8 cellular contexts compared by ENCODE assay signal in the genomic region with DNA sequence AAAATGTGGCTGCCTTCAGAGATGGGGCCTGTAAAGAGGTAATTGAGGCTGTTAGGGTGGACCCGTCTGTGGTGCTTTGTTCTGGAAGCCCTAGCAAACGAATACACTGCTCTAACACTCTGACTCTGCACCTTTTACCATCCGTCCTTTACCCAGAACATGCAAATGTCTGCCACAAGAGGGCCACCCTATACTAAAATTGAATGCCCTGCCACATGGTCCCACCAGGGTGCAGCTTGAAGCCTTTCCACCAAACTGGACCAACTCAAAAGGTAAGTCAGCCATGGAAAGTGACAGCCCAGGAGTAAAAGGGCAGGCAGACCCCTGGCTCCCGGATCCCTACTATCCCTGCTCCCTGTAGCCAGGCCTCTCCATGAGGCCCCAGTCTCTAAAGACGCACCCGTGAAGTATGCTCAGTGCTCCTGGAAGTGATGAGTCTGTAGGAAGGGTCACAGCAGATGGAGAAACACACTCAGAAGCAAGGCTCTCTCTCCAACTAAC. TPM values are rescaled to one million over a fixed set of nuclear protein-coding genes. Genes with fewer than 3 reads are reported as not detected.
DNase-seq lines count a peak whose midpoint lies in the region; ATAC-seq lines count a peak whose summit lies in the region.

No MANE protein-coding gene starts in this region.

- DNase-seq in NCI-H2107 treated with DMSO at 0.1 percent for 48 hours (lab: John Stamatoyannopoulos, UW; ENCODE audit: unreplicated experiment) = peak; percentile 59
- DNase-seq in NCI-H2107 (lab: John Stamatoyannopoulos, UW) = no peak
- DNase-seq in NCI-H1436 treated with DMSO at 0.1 percent for 48 hours (lab: John Stamatoyannopoulos, UW) = peak; percentile 42
- DNase-seq in T-cell = peak; percentile 25 to 71 (median 54)
- DNase-seq in amygdala (lab: John Stamatoyannopoulos, UW) = peak in 43 of 56 donors; percentile 6 to 80 (median 36)
- peak; percentile 81 for DNase-seq in hepatic stellate cell (ENCODE audit: low spot score)
- peak; percentile 56 for DNase-seq in smooth muscle cell of the brain vasculature (ENCODE audit: low read depth, low spot score)

- ATAC-seq in HG02759 (IDR thresholded peaks at IDR 0.05; ENCODE audit: unreplicated experiment) = peak; percentile 92
- peak; percentile 92 to 100 (median 96) for ATAC-seq in T-cell (replicated peaks in 1 of 4)

- CTCF ChIA-PET in T-cell (lab: Charles Lee) = interaction anchor here (0.6 to 1.3 kb wide), 10 partner anchors 12 to 459 kb away, joined by 3 to 6 read pairs (median 4); partner anchors contain the start of gene RRBP1 (in 1 of the 2)

- H3K4me1 Mint-ChIP-seq in T-cell = peaks cover 0 to 14% (median 0%) of the 10 kb centered on the region in 3 donors

- H3K27ac Mint-ChIP-seq in T-cell = no peak overlapping the region

- no peaks in the 10 kb centered on the region for H3K9me3 Mint-ChIP-seq in T-cell

- POLR2A ChIA-PET in T-cell (lab: Charles Lee) = no interaction called here

- no peaks in the 10 kb centered on the region for H3K36me3 Mint-ChIP-seq in T-cell

- peaks cover 7 to 15% of the 10 kb centered on the region in 2 donors for H3K27me3 Mint-ChIP-seq in T-cell

- H3K4me3 Mint-ChIP-seq in T-cell = no peak overlapping the region

RNA-seq across cellular contexts. Expression of gene BFSP1, which starts 5.8 kb away (rescaled TPM):
- total RNA-seq in T-cell = under 1 TPM; 0.25 to 0.53 (median 0.30) TPM

RNA-seq across cellular contexts. Expression of gene DSTN, which starts 32.9 kb away (rescaled TPM):
- 10 to 100 TPM; 36.3 to 41.7 (median 41.3) TPM for total RNA-seq in T-cell
